Comparison of ENCODE assay signal across 8 cellular contexts in genomic region chr1:200890818-200891773, GRCh38. TPM values are rescaled to one million over a fixed set of nuclear protein-coding genes. Genes with fewer than 3 reads are reported as not detected.
DNase-seq lines count a peak whose midpoint lies in the region; ATAC-seq and TF ChIP-seq lines count a peak whose summit lies in the region.

No MANE protein-coding gene starts in this region.

- H3K4me1 ChIP-seq in osteoblast (ENCODE audit: insufficient read depth, low read length), result no peaks in the 10 kb centered on the region

- no peak for DNase-seq in activated CD4-positive, alpha-beta T cell treated with anti-CD3 and anti-CD28 coated beads, Interleukin-2, amount 10 ng/mL, durations not matched to agents 7 days and 5 days
- no peak for DNase-seq in activated CD4-positive, alpha-beta T cell treated with anti-CD3 and anti-CD28 coated beads for 48 hours
- DNase-seq in HuH-7 (ENCODE audit: low spot score) (peak; percentile 72), WERI-Rb-1 (peak; percentile 91), foreskin melanocyte (peak; percentile 51), osteoblast (ENCODE audit: insufficient read length, low spot score, missing footprints) (peak; percentile 94)
- no peak for DNase-seq in stimulated activated CD4-positive, alpha-beta T cell treated with anti-CD3 and anti-CD28 coated beads, Interleukin-4, amount 100 ng/mL, for 24 hours

- no peak overlapping the region for H3K27ac Mint-ChIP-seq in activated CD4-positive, alpha-beta T cell treated with anti-CD3 and anti-CD28 coated beads, Interleukin-2, amount 10 ng/mL, durations not matched to agents 7 days and 5 days

- H3K27ac ChIP-seq in WERI-Rb-1, result peak overlapping the region; percentile 88
- no peak overlapping the region for H3K27ac ChIP-seq in osteoblast (ENCODE audit: low read depth, low read length)

- H3K4me3 ChIP-seq in WERI-Rb-1 (ENCODE audit: low read depth, low read length) (peak overlapping the region; percentile 57), osteoblast (ENCODE audit: insufficient read depth, low read length) (peak overlapping the region; percentile 68)

- peak overlapping the region; percentile 85 for H2AFZ ChIP-seq in osteoblast (ENCODE audit: low read length)

- H3K9me3 Mint-ChIP-seq in activated CD4-positive, alpha-beta T cell treated with anti-CD3 and anti-CD28 coated beads, Interleukin-2, amount 10 ng/mL, durations not matched to agents 7 days and 5 days, result no peaks in the 10 kb centered on the region

- no peaks in the 10 kb centered on the region for H4K20me1 ChIP-seq in osteoblast (ENCODE audit: insufficient read depth, low read length)

- no peaks in the 10 kb centered on the region for H3K79me2 ChIP-seq in osteoblast (ENCODE audit: insufficient read depth, low read length)

- H3K27me3 ChIP-seq in WERI-Rb-1 (ENCODE audit: insufficient read depth, low read depth, severe bottlenecking) (no peaks in the 10 kb centered on the region), osteoblast (ENCODE audit: insufficient read depth, low read length) (peaks cover 51% of the 10 kb centered on the region)

- peak overlapping the region; percentile 85 for H3K4me2 ChIP-seq in osteoblast (ENCODE audit: insufficient read depth, low read length)

- CTCF ChIA-PET in activated CD4-positive, alpha-beta T cell treated with anti-CD3 and anti-CD28 coated beads, Interleukin-2, amount 10 ng/mL, durations not matched to agents 7 days and 5 days (lab: Charles Lee), result interaction anchor here (1.3 kb wide), 2 partner anchors 14 to 25 kb away, joined by 3 read pairs; no protein-coding TSS in a partner anchor

- peaks cover 48% of the 10 kb centered on the region for H3K4me1 Mint-ChIP-seq in activated CD4-positive, alpha-beta T cell treated with anti-CD3 and anti-CD28 coated beads, Interleukin-2, amount 10 ng/mL, durations not matched to agents 7 days and 5 days

- peaks cover 58% of the 10 kb centered on the region for H3K27me3 Mint-ChIP-seq in activated CD4-positive, alpha-beta T cell treated with anti-CD3 and anti-CD28 coated beads, Interleukin-2, amount 10 ng/mL, durations not matched to agents 7 days and 5 days

- no peaks in the 10 kb centered on the region for H3K36me3 ChIP-seq in WERI-Rb-1
- H3K36me3 ChIP-seq in osteoblast (ENCODE audit: insufficient read depth, low read length), result no peaks in the 10 kb centered on the region

- TF ChIP-seq CTCF in WERI-Rb-1 (IDR thresholded peaks at IDR 0.05; ENCODE audit: low read depth, low read length) (peak; percentile 95), osteoblast (IDR thresholded peaks at IDR 0.05; ENCODE audit: extremely low read depth, low read depth, low read length) (peak; percentile 44)

- H3K4me3 Mint-ChIP-seq in activated CD4-positive, alpha-beta T cell treated with anti-CD3 and anti-CD28 coated beads, Interleukin-2, amount 10 ng/mL, durations not matched to agents 7 days and 5 days, result peak overlapping the region; percentile 46

- POLR2A ChIA-PET in activated CD4-positive, alpha-beta T cell treated with anti-CD3 and anti-CD28 coated beads, Interleukin-2, amount 10 ng/mL, durations not matched to agents 7 days and 5 days (lab: Charles Lee), result no interaction called here

- H3K9me3 ChIP-seq in WERI-Rb-1 (ENCODE audit: severe bottlenecking), result no peaks in the 10 kb centered on the region
- H3K9me3 ChIP-seq in osteoblast (ENCODE audit: low read depth, low read length), result no peaks in the 10 kb centered on the region

- no peak for ATAC-seq in GM21576 (IDR thresholded peaks at IDR 0.05; ENCODE audit: unreplicated experiment)

- H3K36me3 Mint-ChIP-seq in activated CD4-positive, alpha-beta T cell treated with anti-CD3 and anti-CD28 coated beads, Interleukin-2, amount 10 ng/mL, durations not matched to agents 7 days and 5 days (ENCODE audit: low read depth), result no peaks in the 10 kb centered on the region

RNA-seq across cellular contexts. Expression of gene INAVA, which starts 3.6 kb away (rescaled TPM):
- not detected for total RNA-seq in activated CD4-positive, alpha-beta T cell treated with anti-CD3 and anti-CD28 coated beads, Interleukin-2, amount 10 ng/mL, durations not matched to agents 7 days and 5 days
- total RNA-seq in osteoblast, result under 0.01 and 0.36 TPM in 2 replicates

RNA-seq across cellular contexts. Expression of gene GPR25, which starts 18.3 kb away (rescaled TPM):
- not detected for total RNA-seq in activated CD4-positive, alpha-beta T cell treated with anti-CD3 and anti-CD28 coated beads, Interleukin-2, amount 10 ng/mL, durations not matched to agents 7 days and 5 days
- total RNA-seq in osteoblast, result not detected in 2 replicates

Comparison
In these comparisons a context has a peak if more than half of its experiments do, and no peak if none do; other contexts are left out.
1. DNase-seq: peak in HuH-7 (single experiment), WERI-Rb-1 (single experiment), foreskin melanocyte (single experiment) and osteoblast (single experiment); none in activated CD4-positive, alpha-beta T cell treated with anti-CD3 and anti-CD28 coated beads, Interleukin-2, amount 10 ng/mL, durations not matched to agents 7 days and 5 days (single experiment), activated CD4-positive, alpha-beta T cell treated with anti-CD3 and anti-CD28 coated beads for 48 hours (single experiment) and stimulated activated CD4-positive, alpha-beta T cell treated with anti-CD3 and anti-CD28 coated beads, Interleukin-4, amount 100 ng/mL, for 24 hours (single experiment).